In the genomic region with DNA sequence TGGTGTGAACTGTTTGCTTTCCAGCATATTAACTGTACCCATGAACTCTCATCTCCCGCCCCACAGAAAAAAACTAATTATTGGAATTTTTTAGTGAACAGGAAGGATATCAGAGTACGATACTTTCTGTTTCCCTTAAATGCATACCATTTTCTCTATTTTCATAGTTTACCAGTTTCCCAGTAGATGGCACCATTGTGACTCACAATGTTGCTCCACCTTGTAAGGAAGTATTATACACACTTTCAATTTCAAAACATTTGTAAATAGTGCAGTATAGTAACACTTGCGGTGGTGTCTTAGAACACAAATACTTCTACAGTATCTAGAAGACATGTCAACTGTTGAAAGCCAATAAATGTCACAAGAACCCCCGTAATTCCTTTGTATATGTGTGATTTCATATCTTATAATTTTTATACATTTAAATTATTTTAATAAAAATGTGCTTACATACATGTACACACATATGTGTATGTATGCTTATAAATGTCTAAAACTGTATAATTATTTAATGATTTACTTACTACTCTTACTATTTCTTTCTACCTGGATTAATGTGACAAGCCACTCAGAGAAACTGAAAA, we compare ENCODE assay signal across 1 cellular context.
TF ChIP-seq lines count a peak whose summit lies in the region.

No MANE protein-coding gene starts in this region.

TF ChIP-seq in WTC11, 78 proteins besides CTCF, POLR2A, EP300 and RAD21 (continued from another document):
- TF ChIP-seq SMAD3 (CRISPR knock-in tag; IDR thresholded peaks at IDR 0.05; ENCODE audit: borderline replicate concordance) (no peak), MYBL2 (CRISPR knock-in tag; IDR thresholded peaks at IDR 0.05) (no peak), KAT7 (CRISPR knock-in tag; IDR thresholded peaks at IDR 0.05; ENCODE audit: borderline replicate concordance) (no peak), TEAD4 (CRISPR knock-in tag; IDR thresholded peaks at IDR 0.05) (no peak), FOXP1 (CRISPR knock-in tag; IDR thresholded peaks at IDR 0.05; ENCODE audit: borderline replicate concordance) (no peak), HMGA2 (CRISPR knock-in tag; IDR thresholded peaks at IDR 0.05) (no peak), ZNF232 (CRISPR knock-in tag; IDR thresholded peaks at IDR 0.05) (no peak)
- TF ChIP-seq, protein P1, sequence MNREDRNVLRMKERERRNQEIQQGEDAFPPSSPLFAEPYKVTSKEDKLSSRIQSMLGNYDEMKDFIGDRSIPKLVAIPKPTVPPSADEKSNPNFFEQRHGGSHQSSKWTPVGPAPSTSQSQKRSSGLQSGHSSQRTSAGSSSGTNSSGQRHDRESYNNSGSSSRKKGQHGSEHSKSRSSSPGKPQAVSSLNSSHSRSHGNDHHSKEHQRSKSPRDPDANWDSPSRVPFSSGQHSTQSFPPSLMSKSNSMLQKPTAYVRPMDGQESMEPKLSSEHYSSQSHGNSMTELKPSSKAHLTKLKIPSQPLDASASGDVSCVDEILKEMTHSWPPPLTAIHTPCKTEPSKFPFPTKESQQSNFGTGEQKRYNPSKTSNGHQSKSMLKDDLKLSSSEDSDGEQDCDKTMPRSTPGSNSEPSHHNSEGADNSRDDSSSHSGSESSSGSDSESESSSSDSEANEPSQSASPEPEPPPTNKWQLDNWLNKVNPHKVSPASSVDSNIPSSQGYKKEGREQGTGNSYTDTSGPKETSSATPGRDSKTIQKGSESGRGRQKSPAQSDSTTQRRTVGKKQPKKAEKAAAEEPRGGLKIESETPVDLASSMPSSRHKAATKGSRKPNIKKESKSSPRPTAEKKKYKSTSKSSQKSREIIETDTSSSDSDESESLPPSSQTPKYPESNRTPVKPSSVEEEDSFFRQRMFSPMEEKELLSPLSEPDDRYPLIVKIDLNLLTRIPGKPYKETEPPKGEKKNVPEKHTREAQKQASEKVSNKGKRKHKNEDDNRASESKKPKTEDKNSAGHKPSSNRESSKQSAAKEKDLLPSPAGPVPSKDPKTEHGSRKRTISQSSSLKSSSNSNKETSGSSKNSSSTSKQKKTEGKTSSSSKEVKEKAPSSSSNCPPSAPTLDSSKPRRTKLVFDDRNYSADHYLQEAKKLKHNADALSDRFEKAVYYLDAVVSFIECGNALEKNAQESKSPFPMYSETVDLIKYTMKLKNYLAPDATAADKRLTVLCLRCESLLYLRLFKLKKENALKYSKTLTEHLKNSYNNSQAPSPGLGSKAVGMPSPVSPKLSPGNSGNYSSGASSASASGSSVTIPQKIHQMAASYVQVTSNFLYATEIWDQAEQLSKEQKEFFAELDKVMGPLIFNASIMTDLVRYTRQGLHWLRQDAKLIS (CRISPR knock-in tag; IDR thresholded peaks at IDR 0.05; ENCODE audit: borderline replicate concordance) = no peak
- TF ChIP-seq, protein P2, sequence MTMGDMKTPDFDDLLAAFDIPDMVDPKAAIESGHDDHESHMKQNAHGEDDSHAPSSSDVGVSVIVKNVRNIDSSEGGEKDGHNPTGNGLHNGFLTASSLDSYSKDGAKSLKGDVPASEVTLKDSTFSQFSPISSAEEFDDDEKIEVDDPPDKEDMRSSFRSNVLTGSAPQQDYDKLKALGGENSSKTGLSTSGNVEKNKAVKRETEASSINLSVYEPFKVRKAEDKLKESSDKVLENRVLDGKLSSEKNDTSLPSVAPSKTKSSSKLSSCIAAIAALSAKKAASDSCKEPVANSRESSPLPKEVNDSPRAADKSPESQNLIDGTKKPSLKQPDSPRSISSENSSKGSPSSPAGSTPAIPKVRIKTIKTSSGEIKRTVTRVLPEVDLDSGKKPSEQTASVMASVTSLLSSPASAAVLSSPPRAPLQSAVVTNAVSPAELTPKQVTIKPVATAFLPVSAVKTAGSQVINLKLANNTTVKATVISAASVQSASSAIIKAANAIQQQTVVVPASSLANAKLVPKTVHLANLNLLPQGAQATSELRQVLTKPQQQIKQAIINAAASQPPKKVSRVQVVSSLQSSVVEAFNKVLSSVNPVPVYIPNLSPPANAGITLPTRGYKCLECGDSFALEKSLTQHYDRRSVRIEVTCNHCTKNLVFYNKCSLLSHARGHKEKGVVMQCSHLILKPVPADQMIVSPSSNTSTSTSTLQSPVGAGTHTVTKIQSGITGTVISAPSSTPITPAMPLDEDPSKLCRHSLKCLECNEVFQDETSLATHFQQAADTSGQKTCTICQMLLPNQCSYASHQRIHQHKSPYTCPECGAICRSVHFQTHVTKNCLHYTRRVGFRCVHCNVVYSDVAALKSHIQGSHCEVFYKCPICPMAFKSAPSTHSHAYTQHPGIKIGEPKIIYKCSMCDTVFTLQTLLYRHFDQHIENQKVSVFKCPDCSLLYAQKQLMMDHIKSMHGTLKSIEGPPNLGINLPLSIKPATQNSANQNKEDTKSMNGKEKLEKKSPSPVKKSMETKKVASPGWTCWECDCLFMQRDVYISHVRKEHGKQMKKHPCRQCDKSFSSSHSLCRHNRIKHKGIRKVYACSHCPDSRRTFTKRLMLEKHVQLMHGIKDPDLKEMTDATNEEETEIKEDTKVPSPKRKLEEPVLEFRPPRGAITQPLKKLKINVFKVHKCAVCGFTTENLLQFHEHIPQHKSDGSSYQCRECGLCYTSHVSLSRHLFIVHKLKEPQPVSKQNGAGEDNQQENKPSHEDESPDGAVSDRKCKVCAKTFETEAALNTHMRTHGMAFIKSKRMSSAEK (CRISPR knock-in tag; IDR thresholded peaks at IDR 0.05; ENCODE audit: borderline replicate concordance) = no peak
TF ChIP-seq in WTC11: peak in this region for 0.
